ENCODE assay signal across 24 cellular contexts in the genomic region with DNA sequence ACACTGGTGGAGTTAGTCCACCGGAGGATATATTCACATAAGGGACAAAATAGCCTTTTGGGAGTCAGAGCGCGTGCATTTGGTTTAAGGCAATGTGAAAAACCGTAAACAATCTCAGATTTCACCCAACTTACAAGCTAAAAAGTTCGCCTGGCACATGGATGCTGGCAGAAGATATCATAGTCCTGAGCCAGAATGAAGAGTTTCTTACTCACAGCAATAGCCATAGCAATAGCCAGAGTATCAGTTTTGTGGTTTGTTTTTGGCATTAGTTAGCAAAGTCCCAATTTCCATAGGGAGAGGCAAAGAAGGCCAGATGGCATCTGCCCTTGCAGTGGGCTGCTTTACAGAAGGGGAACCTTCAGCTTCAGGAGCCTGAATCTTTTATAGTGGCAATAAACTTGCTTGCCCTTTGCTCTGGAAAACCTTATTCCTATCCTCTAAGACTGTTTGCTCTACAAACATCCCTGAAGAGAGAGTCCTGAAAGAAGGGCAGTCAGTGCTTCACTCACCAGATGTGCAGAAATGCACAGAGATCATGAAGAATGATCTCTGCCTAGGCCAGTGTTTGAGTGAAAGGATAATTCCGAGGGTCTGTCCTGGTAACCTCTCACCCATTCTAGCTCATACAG. TPM values are rescaled to one million over a fixed set of nuclear protein-coding genes. Genes with fewer than 3 reads are reported as not detected.
DNase-seq lines count a peak whose midpoint lies in the region; ATAC-seq and TF ChIP-seq lines count a peak whose summit lies in the region.
"Had no signal": no experiment of that assay in that cellular context is flagged by ENCODE, and none has a peak within 500 bp of the region (broad histone marks: within the 10 kb centered on the region; RNA-seq: fewer than 3 reads in every experiment).

No MANE protein-coding gene starts in this region.

- peak overlapping the region; percentile 49 for H3K27ac Mint-ChIP-seq in endothelial cell (ENCODE audit: unreplicated experiment)
- H3K27ac Mint-ChIP-seq: activated CD8-positive, alpha-beta T cell treated with anti-CD3 and anti-CD28 coated beads, Interleukin-2, amount 10 ng/mL, durations not matched to agents 7 days and 5 days; CD8-positive, alpha-beta T cell; HFFc6; T-cell had no signal

- H3K36me3 Mint-ChIP-seq in endothelial cell (ENCODE audit: low read depth, unreplicated experiment) = peaks cover 22% of the 10 kb centered on the region
- H3K36me3 Mint-ChIP-seq: CD8-positive, alpha-beta T cell; T-cell had no signal

- H3K36me3 ChIP-seq in mucosa of descending colon (ENCODE audit: low read depth) (no peaks in the 10 kb centered on the region), transverse colon (no peaks in the 10 kb centered on the region), sigmoid colon (no peaks in the 10 kb centered on the region)
- H3K36me3 ChIP-seq: SJCRH30 had no signal

- no peak for TF ChIP-seq CTCF in endothelial cell (IDR thresholded peaks at IDR 0.05; ENCODE audit: unreplicated experiment)
- no peak for TF ChIP-seq CTCF in mucosa of descending colon (IDR thresholded peaks at IDR 0.05)
- TF ChIP-seq CTCF in transverse colon (IDR thresholded peaks at IDR 0.05) = no peak
- no peak for TF ChIP-seq CTCF in sigmoid colon (IDR thresholded peaks at IDR 0.05)

- H3K9me3 Mint-ChIP-seq in endothelial cell (ENCODE audit: unreplicated experiment) = no peaks in the 10 kb centered on the region
- H3K9me3 Mint-ChIP-seq: CD8-positive, alpha-beta T cell; HFFc6; T-cell had no signal

- H3K27me3 ChIP-seq in transverse colon (no peaks in the 10 kb centered on the region), sigmoid colon (no peaks in the 10 kb centered on the region)
- H3K27me3 ChIP-seq: esophagus squamous epithelium, SJCRH30 had no signal

- H3K27me3 Mint-ChIP-seq in endothelial cell (ENCODE audit: unreplicated experiment) = peaks cover 2% of the 10 kb centered on the region
- H3K27me3 Mint-ChIP-seq: T-cell had no signal

- no peak overlapping the region for H3K4me3 Mint-ChIP-seq in endothelial cell (ENCODE audit: unreplicated experiment)
- H3K4me3 Mint-ChIP-seq: activated CD8-positive, alpha-beta T cell treated with anti-CD3 and anti-CD28 coated beads, Interleukin-2, amount 10 ng/mL, durations not matched to agents 7 days and 5 days; CD8-positive, alpha-beta T cell; HFFc6; T-cell had no signal

- in situ Hi-C loops in transverse colon (cut with MboI; ENCODE audit: low pct_ligation_motif_present in 1 of 4, low pct_unique_long_range_greater_than_20kb in 1 of 4, low sequenced_read_pairs in 3 of 4) = loop anchor here in 3 of 4 donors (10.0 to 25.0 kb wide), 3 partner anchors 87 to 367 kb away; no protein-coding TSS in a partner anchor

- H3K4me3 ChIP-seq in mucosa of descending colon (no peak overlapping the region), transverse colon (no peak overlapping the region), sigmoid colon (no peak overlapping the region)
- H3K4me3 ChIP-seq: coronary artery, esophagus squamous epithelium, K562, SJCRH30 had no signal

- intact Hi-C loops in mucosa of descending colon (cut with DNase I, micrococcal nuclease) (no loop called here), transverse colon (cut with DNase I; ENCODE audit: low total_unique reads) (no loop called here), sigmoid colon (cut with DNase I) (no loop called here)

- H3K4me1 Mint-ChIP-seq in endothelial cell (ENCODE audit: unreplicated experiment) = no peaks in the 10 kb centered on the region
- H3K4me1 Mint-ChIP-seq: T-cell had no signal

- peak; percentile 95 for ATAC-seq in mucosa of descending colon
- ATAC-seq: activated CD8-positive, alpha-beta T cell treated with anti-CD3 and anti-CD28 coated beads, Interleukin-2, amount 10 ng/mL, durations not matched to agents 7 days and 5 days; CD8-positive, alpha-beta T cell; K562; stimulated activated naive CD8-positive, alpha-beta T cell treated with anti-CD3 and anti-CD28 coated beads, Interleukin-15, Interleukin-2, amounts not matched to agents 100 U/mL and 50 U/mL, for 24 hours; T-cell had no signal

- H3K4me1 ChIP-seq in mucosa of descending colon (ENCODE audit: low read depth) (peaks cover 28% of the 10 kb centered on the region), transverse colon (peaks cover 5 to 52% (median 22%) of the 10 kb centered on the region in 4 donors), sigmoid colon (no peaks in the 10 kb centered on the region)
- H3K4me1 ChIP-seq: SJCRH30 had no signal

- TF ChIP-seq EP300 in transverse colon (IDR thresholded peaks at IDR 0.05; ENCODE audit: low read depth) (no peak), sigmoid colon (IDR thresholded peaks at IDR 0.05) (no peak)

- H3K9me3 ChIP-seq in mucosa of descending colon = no peaks in the 10 kb centered on the region
- H3K9me3 ChIP-seq in transverse colon = no peaks in the 10 kb centered on the region
- H3K9me3 ChIP-seq in sigmoid colon = no peaks in the 10 kb centered on the region
- H3K9me3 ChIP-seq: esophagus squamous epithelium, SJCRH30 had no signal

- H3K27ac ChIP-seq in transverse colon (peak overlapping the region; percentile 53 to 82 (median 70)), sigmoid colon (no peak overlapping the region)
- H3K27ac ChIP-seq: coronary artery, esophagus squamous epithelium, SJCRH30 had no signal

- TF ChIP-seq POLR2A in transverse colon (IDR thresholded peaks at IDR 0.05) (no peak), sigmoid colon (IDR thresholded peaks at IDR 0.05) (no peak)

- 53 to 55% methylated on average over 4 to 6 of the region's 6 CpGs for WGBS in transverse colon (ENCODE audit: low coverage in 1 of 2), 2 donors
- 21 to 74% methylated on average over 6 of the region's 6 CpGs for WGBS in sigmoid colon, 2 donors

- DNase-seq in NCI-H1694 treated with DMSO at 0.1 percent for 48 hours (lab: John Stamatoyannopoulos, UW) (peak; percentile 8), NCI-H1694 (lab: John Stamatoyannopoulos, UW) (no peak), endothelial cell (ENCODE audit: low spot score) (no peak), mucosa of descending colon (peak in 1 of 3 donors; percentile 58), transverse colon (peak; percentile 35), sigmoid colon (no peak), NCI-H345 (lab: John Stamatoyannopoulos, UW) (no peak)
- no peak for DNase-seq in stimulated activated CD4-positive, alpha-beta T cell treated with anti-CD3 and anti-CD28 coated beads, Interleukin-1b, Interleukin-23, amount 100 ng/mL, for 48 hours
- DNase-seq: 8988T; activated CD4-positive, CD25-positive, alpha-beta regulatory T cell treated with anti-CD3 and anti-CD28 coated beads, Interleukin-2, amount 50 U/mL, for 72 hours; activated CD8-positive, alpha-beta T cell treated with anti-CD3 and anti-CD28 coated beads, Interleukin-2, amount 10 ng/mL, durations not matched to agents 7 days and 5 days; activated gamma-delta T cell treated with Interleukin-2 at 50 U/mL for 16 hours; AML-193; CD8-positive, alpha-beta T cell; esophagus squamous epithelium; HFFc6; kidney glomerular epithelial cell; NCI-H1436 treated with DMSO at 0.1 percent for 48 hours; SJCRH30; stimulated activated naive CD8-positive, alpha-beta T cell treated with anti-CD3 and anti-CD28 coated beads, Interleukin-15, Interleukin-2, amounts not matched to agents 100 U/mL and 50 U/mL, for 24 hours; T-cell; trophoblast cell had no signal

RNA-seq across cellular contexts. Expression of a gene that starts 28.7 kb away (rescaled TPM):
- total RNA-seq in endothelial cell (ENCODE audit: unreplicated experiment) = 17.2 TPM
- total RNA-seq in mucosa of descending colon = 10 to 100 TPM; 19.1 to 31.5 (median 19.6) TPM
- total RNA-seq in transverse colon = 10 to 100 TPM; 13.7 to 26.2 (median 19.8) TPM
- 10 to 100 TPM; 29.3 to 50.4 (median 40.7) TPM for total RNA-seq in sigmoid colon
- polyA plus RNA-seq in sigmoid colon = 10 to 100 TPM in 1 of 3 donors, 1 to 10 TPM in 2; 6.0 to 11.0 (median 7.9) TPM

Comparison
In these comparisons a context has a peak if more than half of its experiments do, and no peak if none do; other contexts are left out.
1. DNase-seq: peak in NCI-H1694 treated with DMSO at 0.1 percent for 48 hours (single experiment) and transverse colon (single experiment); none in NCI-H1694 (single experiment), endothelial cell (single experiment), stimulated activated CD4-positive, alpha-beta T cell treated with anti-CD3 and anti-CD28 coated beads, Interleukin-1b, Interleukin-23, amount 100 ng/mL, for 48 hours (single experiment), sigmoid colon (single experiment) and NCI-H345 (single experiment).
2. H3K27ac ChIP-seq: peak in transverse colon (4 of 4); none in sigmoid colon (0 of 4).